Comparison of ENCODE assay signal across 8 cellular contexts in genomic region chr6:28838289-28838633, GRCh38.
DNase-seq lines count a peak whose midpoint lies in the region; ATAC-seq and TF ChIP-seq lines count a peak whose summit lies in the region.

No MANE protein-coding gene starts in this region.

- no peak overlapping the region for H3K23ac ChIP-seq in mesendoderm (ENCODE audit: low read length)

- DNase-seq in A673 (ENCODE audit: low spot score) (peak; percentile 80), NCI-H748 treated with DMSO at 0.1 percent for 48 hours (lab: John Stamatoyannopoulos, UW) (peak; percentile 90), mesendoderm (peak; percentile 75)
- DNase-seq in activated CD8-positive, alpha-beta T cell treated with anti-CD3 and anti-CD28 coated beads for 36 hours: peak; percentile 72
- peak; percentile 46 to 60 (median 58) for DNase-seq in effector memory CD4-positive, alpha-beta T cell
- DNase-seq in stimulated activated CD8-positive, alpha-beta memory T cell treated with anti-CD3 and anti-CD28 coated beads, Interleukin-12 subunit alpha, Interleukin-12 subunit beta, amount 100 ng/mL, for 4 hours (ENCODE audit: low read depth): peak; percentile 43

- H3K4me3 ChIP-seq in A673 (ENCODE audit: low read depth, low read length, poor library complexity, severe bottlenecking) (peak overlapping the region; percentile 83), mesendoderm (ENCODE audit: low read length) (peak overlapping the region; percentile 85)
- peak overlapping the region; percentile 62 for H3K4me3 ChIP-seq in effector memory CD4-positive, alpha-beta T cell (ENCODE audit: insufficient read depth, low read depth, low read length, poor library complexity, severe bottlenecking)

- no peaks in the 10 kb centered on the region for H3K9me3 ChIP-seq in A673 (ENCODE audit: low read depth, low read length, poor library complexity, severe bottlenecking)
- H3K9me3 ChIP-seq in effector memory CD4-positive, alpha-beta T cell (ENCODE audit: control insufficient read depth, low read length): no peaks in the 10 kb centered on the region

- H3K18ac ChIP-seq in mesendoderm (ENCODE audit: low read length): no peak overlapping the region

- no peak overlapping the region for H2BK5ac ChIP-seq in mesendoderm (ENCODE audit: low read length)

- H3K36me3 Mint-ChIP-seq in activated CD8-positive, alpha-beta T cell treated with anti-CD3 and anti-CD28 coated beads for 36 hours (ENCODE audit: low read depth): peaks cover 2% of the 10 kb centered on the region

- no peaks in the 10 kb centered on the region for H3K79me2 ChIP-seq in mesendoderm (ENCODE audit: control insufficient read depth, insufficient read depth, low read length)

- no peaks in the 10 kb centered on the region for H3K4me1 ChIP-seq in A673 (ENCODE audit: insufficient read depth, low read length, poor library complexity, severe bottlenecking)
- peaks cover 8% of the 10 kb centered on the region for H3K4me1 ChIP-seq in effector memory CD4-positive, alpha-beta T cell (ENCODE audit: control insufficient read depth, insufficient read depth, low read length, poor library complexity, severe bottlenecking)
- no peaks in the 10 kb centered on the region for H3K4me1 ChIP-seq in mesendoderm (ENCODE audit: control insufficient read depth, low read depth, low read length)

- POLR2A ChIA-PET in A673 (lab: Charles Lee; ENCODE audit: low non-redundant PET): no interaction called here
- POLR2A ChIA-PET in activated CD8-positive, alpha-beta T cell treated with anti-CD3 and anti-CD28 coated beads for 36 hours (lab: Charles Lee): interaction anchor here (0.7 to 2.8 kb wide), 14 partner anchors 10 to 178 kb away, joined by 3 to 14 read pairs (median 4); partner anchors contain the start of gene TRIM27

- no peak overlapping the region for H2AK5ac ChIP-seq in mesendoderm (ENCODE audit: low read length)

- peak overlapping the region; percentile 84 for H3K27ac Mint-ChIP-seq in activated CD8-positive, alpha-beta T cell treated with anti-CD3 and anti-CD28 coated beads for 36 hours

- H3K79me1 ChIP-seq in mesendoderm (ENCODE audit: low read length): no peaks in the 10 kb centered on the region

- H2BK15ac ChIP-seq in mesendoderm (replicated peaks; ENCODE audit: low read depth): no peak overlapping the region

- peak overlapping the region; percentile 90 for H3K56ac ChIP-seq in mesendoderm (ENCODE audit: low read length)

- peaks cover 13% of the 10 kb centered on the region for H3K4me1 Mint-ChIP-seq in activated CD8-positive, alpha-beta T cell treated with anti-CD3 and anti-CD28 coated beads for 36 hours (ENCODE audit: low read depth)

- H3K36me3 ChIP-seq in A673 (ENCODE audit: insufficient read depth, low read length, poor library complexity, severe bottlenecking): no peaks in the 10 kb centered on the region
- no peaks in the 10 kb centered on the region for H3K36me3 ChIP-seq in effector memory CD4-positive, alpha-beta T cell (ENCODE audit: control insufficient read depth, insufficient read depth, low read length)
- no peaks in the 10 kb centered on the region for H3K36me3 ChIP-seq in mesendoderm (ENCODE audit: control insufficient read depth, insufficient read depth, low read length)

- peak overlapping the region; percentile 77 for H3K9ac ChIP-seq in mesendoderm (ENCODE audit: low read length)

- no peaks in the 10 kb centered on the region for H3K9me3 Mint-ChIP-seq in activated CD8-positive, alpha-beta T cell treated with anti-CD3 and anti-CD28 coated beads for 36 hours

- peaks cover 30% of the 10 kb centered on the region for H3K27me3 Mint-ChIP-seq in activated CD8-positive, alpha-beta T cell treated with anti-CD3 and anti-CD28 coated beads for 36 hours

- no peak overlapping the region for H3K4ac ChIP-seq in mesendoderm (ENCODE audit: low read depth, low read length)

- no peak overlapping the region for H4K8ac ChIP-seq in mesendoderm (ENCODE audit: low read depth, low read length)

- TF ChIP-seq CTCF in A673 (conservative IDR thresholded peaks at IDR 0.05; ENCODE audit: low read depth, low read length): no peak
- no peak for TF ChIP-seq CTCF in activated CD8-positive, alpha-beta T cell treated with anti-CD3 and anti-CD28 coated beads for 36 hours (IDR thresholded peaks at IDR 0.05)

- H3K27ac ChIP-seq in A673 (ENCODE audit: low read depth, low read length, poor library complexity, severe bottlenecking) (peak overlapping the region; percentile 79), mesendoderm (ENCODE audit: low read depth, low read length) (no peak overlapping the region)
- no peak overlapping the region for H3K27ac ChIP-seq in effector memory CD4-positive, alpha-beta T cell (ENCODE audit: insufficient read depth, low read length, poor library complexity, severe bottlenecking)

- no CpG with 5 or more reads among the region's 11 CpGs for WGBS in mesendoderm (ENCODE audit: extremely low coverage, insufficient coverage, low lambda C conversion rate)

- peak overlapping the region; percentile 94 for H3K4me3 Mint-ChIP-seq in activated CD8-positive, alpha-beta T cell treated with anti-CD3 and anti-CD28 coated beads for 36 hours

- CTCF ChIA-PET in A673 (lab: Charles Lee): interaction anchor here (1.0 to 2.7 kb wide), 3 partner anchors 28 to 178 kb away, joined by 3 to 9 read pairs (median 4); no protein-coding TSS in a partner anchor
- CTCF ChIA-PET in activated CD8-positive, alpha-beta T cell treated with anti-CD3 and anti-CD28 coated beads for 36 hours (lab: Charles Lee): interaction anchor here (0.8 to 5.6 kb wide), 33 partner anchors 11 to 815 kb away, joined by 3 to 58 read pairs (median 6); partner anchors contain the start of genes TRIM27 and ZNF311

- H3K27me3 ChIP-seq in A673 (replicated peaks; ENCODE audit: insufficient read depth, low read depth, low read length, poor library complexity) (no peaks in the 10 kb centered on the region), mesendoderm (ENCODE audit: insufficient read depth, low read length, poor library complexity) (no peaks in the 10 kb centered on the region)
- H3K27me3 ChIP-seq in effector memory CD4-positive, alpha-beta T cell (replicated peaks; ENCODE audit: control insufficient read depth, insufficient read depth, low read length, poor library complexity, severe bottlenecking): peaks cover 2% of the 10 kb centered on the region

- ATAC-seq in GM18868 (IDR thresholded peaks at IDR 0.05; ENCODE audit: unreplicated experiment) (peak; percentile 49), HG03342 (IDR thresholded peaks at IDR 0.05; ENCODE audit: unreplicated experiment) (peak; percentile 38)
- peak; percentile 55 for ATAC-seq in activated CD8-positive, alpha-beta T cell treated with anti-CD3 and anti-CD28 coated beads for 36 hours

- no peak overlapping the region for H4K5ac ChIP-seq in mesendoderm (ENCODE audit: low read length)

- intact Hi-C loops in A673 (cut with micrococcal nuclease; ENCODE audit: unreplicated experiment): loop anchor here (1.0 to 5.0 kb wide), 5 partner anchors 25 to 349 kb away; no protein-coding TSS in a partner anchor
- intact Hi-C loops in activated CD8-positive, alpha-beta T cell treated with anti-CD3 and anti-CD28 coated beads for 36 hours (cut with micrococcal nuclease): loop anchor here (2.0 to 10.0 kb wide), 5 partner anchors 25 to 179 kb away; no protein-coding TSS in a partner anchor

- H2BK120ac ChIP-seq in mesendoderm (ENCODE audit: low read depth, low read length): no peak overlapping the region

- BruUV-seq in A673 (replicated peaks; lab: Mats Ljungman, UMichigan): no TSS peak

- peak overlapping the region; percentile 59 for H3K4me2 ChIP-seq in mesendoderm (ENCODE audit: low read length)
